Comparison of ENCODE assay signal across 8 cellular contexts in the genomic region with DNA sequence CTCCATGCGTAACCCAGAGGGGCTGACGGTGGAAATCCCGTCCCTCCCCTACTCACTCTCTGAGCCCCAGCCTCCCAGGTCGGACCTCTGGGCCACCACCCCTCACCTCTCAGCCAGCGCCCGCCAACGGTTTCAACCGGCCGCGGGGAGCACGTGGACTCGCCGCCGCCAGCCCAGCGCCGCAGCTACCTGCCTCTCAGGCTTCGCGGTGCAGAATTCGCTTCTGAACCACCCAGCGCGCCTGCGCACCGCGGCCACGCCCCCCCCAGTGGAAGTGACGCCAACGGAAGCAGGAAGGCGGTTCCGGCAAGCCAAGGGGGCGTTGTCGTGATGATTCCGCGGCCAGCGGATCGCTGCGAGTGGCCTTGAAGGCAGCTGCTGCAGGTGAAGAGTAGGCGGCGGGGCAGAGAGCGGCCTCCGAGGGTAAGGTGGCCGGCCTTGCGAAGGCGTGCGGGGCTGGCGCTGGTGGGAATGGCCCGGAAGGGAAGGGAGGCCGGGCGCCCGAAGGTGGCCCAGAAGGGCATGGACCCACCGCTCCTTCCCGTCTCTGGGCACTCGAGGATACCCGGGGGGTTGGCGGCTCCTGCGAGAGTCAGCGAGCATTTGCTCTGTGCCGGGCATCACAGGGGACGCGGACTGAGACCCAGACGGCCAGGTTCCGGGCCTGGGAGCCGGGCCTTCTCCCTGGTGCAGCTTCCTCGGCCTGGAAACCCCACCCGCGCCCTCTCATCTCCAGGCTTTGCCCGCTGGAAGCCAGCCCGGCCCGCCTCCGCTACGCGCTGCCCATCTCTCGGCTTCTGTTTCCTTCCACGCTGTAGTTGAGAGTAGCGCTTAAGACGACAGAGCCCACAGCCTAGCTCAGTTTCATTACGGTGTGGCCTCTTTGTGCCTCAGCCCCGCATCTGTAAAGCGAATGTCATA. TPM values are rescaled to one million over a fixed set of nuclear protein-coding genes. Genes with fewer than 3 reads are reported as not detected.
DNase-seq lines count a peak whose midpoint lies in the region; ATAC-seq lines count a peak whose summit lies in the region.

Gene LYAR, minus strand, starts transcription at position 225 of the 921 bp plus-strand sequence. CDS start 6,412 bp downstream, outside the sequence.
A gene with protein sequence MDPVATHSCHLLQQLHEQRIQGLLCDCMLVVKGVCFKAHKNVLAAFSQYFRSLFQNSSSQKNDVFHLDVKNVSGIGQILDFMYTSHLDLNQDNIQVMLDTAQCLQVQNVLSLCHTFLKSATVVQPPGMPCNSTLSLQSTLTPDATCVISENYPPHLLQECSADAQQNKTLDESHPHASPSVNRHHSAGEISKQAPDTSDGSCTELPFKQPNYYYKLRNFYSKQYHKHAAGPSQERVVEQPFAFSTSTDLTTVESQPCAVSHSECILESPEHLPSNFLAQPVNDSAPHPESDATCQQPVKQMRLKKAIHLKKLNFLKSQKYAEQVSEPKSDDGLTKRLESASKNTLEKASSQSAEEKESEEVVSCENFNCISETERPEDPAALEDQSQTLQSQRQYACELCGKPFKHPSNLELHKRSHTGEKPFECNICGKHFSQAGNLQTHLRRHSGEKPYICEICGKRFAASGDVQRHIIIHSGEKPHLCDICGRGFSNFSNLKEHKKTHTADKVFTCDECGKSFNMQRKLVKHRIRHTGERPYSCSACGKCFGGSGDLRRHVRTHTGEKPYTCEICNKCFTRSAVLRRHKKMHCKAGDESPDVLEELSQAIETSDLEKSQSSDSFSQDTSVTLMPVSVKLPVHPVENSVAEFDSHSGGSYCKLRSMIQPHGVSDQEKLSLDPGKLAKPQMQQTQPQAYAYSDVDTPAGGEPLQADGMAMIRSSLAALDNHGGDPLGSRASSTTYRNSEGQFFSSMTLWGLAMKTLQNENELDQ (plus strand): TSS at position 322 of the 921 bp plus-strand sequence. CDS start 9,695 bp downstream, outside the sequence.

- no peaks in the 10 kb centered on the region for H3K27me3 ChIP-seq in muscle layer of colon (ENCODE audit: control insufficient read depth in 1 of 2, insufficient read depth in 2 of 2, low read length in 2 of 2)

- H3K36me3 ChIP-seq in muscle layer of colon (ENCODE audit: insufficient read depth, low read length): peaks cover 12% of the 10 kb centered on the region

- H3K4me1 Mint-ChIP-seq in activated T-cell treated with anti-CD3 and anti-CD28 coated beads, Interleukin-2, amount 50 U/mL, for 4 hours (ENCODE audit: low read depth): peaks cover 51% of the 10 kb centered on the region

- ATAC-seq in GM21526 (IDR thresholded peaks at IDR 0.05; ENCODE audit: low FRiP score, unreplicated experiment) (peak; percentile 81), esophagus mucosa (peak; percentile 98)
- ATAC-seq in activated T-cell treated with anti-CD3 and anti-CD28 coated beads, Interleukin-2, amount 50 U/mL, for 4 hours: peak; percentile 92 to 94

- H3K9me3 ChIP-seq in muscle layer of colon (ENCODE audit: low read length): no peaks in the 10 kb centered on the region

- peak within 1 kb of the TSS; percentile 90 for H3K27ac ChIP-seq in muscle layer of colon (ENCODE audit: low read depth, low read length)

- peaks cover 21% of the 10 kb centered on the region for H3K4me1 ChIP-seq in muscle layer of colon (ENCODE audit: insufficient read depth, low read length)

- H3K4me3 ChIP-seq in muscle layer of colon (ENCODE audit: low read depth in 1 of 2, low read length in 2 of 2): peak within 1 kb of the TSS; percentile 87 to 91

- H3K27me3 Mint-ChIP-seq in activated T-cell treated with anti-CD3 and anti-CD28 coated beads, Interleukin-2, amount 50 U/mL, for 4 hours (ENCODE audit: low read depth): no peaks in the 10 kb centered on the region

- H3K36me3 Mint-ChIP-seq in activated T-cell treated with anti-CD3 and anti-CD28 coated beads, Interleukin-2, amount 50 U/mL, for 4 hours (ENCODE audit: insufficient read depth): peaks cover 24% of the 10 kb centered on the region

- H3K9me3 Mint-ChIP-seq in activated T-cell treated with anti-CD3 and anti-CD28 coated beads, Interleukin-2, amount 50 U/mL, for 4 hours: no peaks in the 10 kb centered on the region

- peak within 1 kb of the TSS; percentile 66 for H3K9ac ChIP-seq in muscle layer of colon (ENCODE audit: low read length)

- H3K4me3 Mint-ChIP-seq in activated T-cell treated with anti-CD3 and anti-CD28 coated beads, Interleukin-2, amount 50 U/mL, for 4 hours: peak within 1 kb of the TSS; percentile 98

- DNase-seq in DMS153 treated with DMSO at 0.1 percent for 48 hours (lab: John Stamatoyannopoulos, UW; ENCODE audit: unreplicated experiment) (peak; percentile 20), HuH-7.5 (ENCODE audit: low spot score) (peak; percentile 88), OCI-M2 (lab: John Stamatoyannopoulos, UW; ENCODE audit: unreplicated experiment) (peak; percentile 4)
- DNase-seq in activated T-cell treated with anti-CD3 and anti-CD28 coated beads, Interleukin-2, amount 50 U/mL, for 4 hours: peak; percentile 95
- DNase-seq in stimulated activated CD8-positive, alpha-beta memory T cell treated with anti-CD3 and anti-CD28 coated beads, Interleukin-4, amount 100 ng/mL, for 48 hours: peak; percentile 99

RNA-seq across cellular contexts. Expression of gene LYAR, which starts in this region (rescaled TPM):
- 100 to 1,000 TPM; 114 to 129 (median 118) TPM for total RNA-seq in activated T-cell treated with anti-CD3 and anti-CD28 coated beads, Interleukin-2, amount 50 U/mL, for 4 hours
- total RNA-seq in esophagus mucosa: 16.1 TPM

RNA-seq across cellular contexts. Expression of the second gene that starts in this region (rescaled TPM):
- total RNA-seq in activated T-cell treated with anti-CD3 and anti-CD28 coated beads, Interleukin-2, amount 50 U/mL, for 4 hours: 1 to 10 TPM; 4.5 to 6.9 (median 6.2) TPM
- 4.2 TPM for total RNA-seq in esophagus mucosa

Comparison
In these comparisons a context has a peak if more than half of its experiments do, and no peak if none do; other contexts are left out.
1. Peak in every context shown above with its lines: DNase-seq, ATAC-seq, H3K4me3 ChIP-seq and H3K27ac ChIP-seq.
2. DNase-seq: peak in every context shown above with its lines; median percentile 99 in stimulated activated CD8-positive, alpha-beta memory T cell treated with anti-CD3 and anti-CD28 coated beads, Interleukin-4, amount 100 ng/mL, for 48 hours; 95 in activated T-cell treated with anti-CD3 and anti-CD28 coated beads, Interleukin-2, amount 50 U/mL, for 4 hours; 88 in HuH-7.5; 20 in DMS153 treated with DMSO at 0.1 percent for 48 hours; 4 in OCI-M2.